Comparison of ENCODE assay signal across 8 cellular contexts in genomic region chr12:66130267-66131066, GRCh38. TPM values are rescaled to one million over a fixed set of nuclear protein-coding genes. Genes with fewer than 3 reads are reported as not detected.
DNase-seq lines count a peak whose midpoint lies in the region; ATAC-seq and TF ChIP-seq lines count a peak whose summit lies in the region.

Gene LLPH (minus strand): TSS chr12:66130750. CDS start chr12:66129106, 1,644 bp downstream.

- H2BK12ac ChIP-seq in H9 (ENCODE audit: insufficient read length, low read depth, low read length), result no peak within 1 kb of the TSS

- in situ Hi-C loops in G401 (cut with HindIII; ENCODE audit: low sequenced_read_pairs), result no loop called here

- H2AK5ac ChIP-seq in H9 (ENCODE audit: insufficient read length, low read length), result no peak within 1 kb of the TSS

- H4K5ac ChIP-seq in H9 (ENCODE audit: insufficient read length, low read depth, low read length), result no peak within 1 kb of the TSS

- no peaks in the 10 kb centered on the region; the same call in 1 of the 2 replicates for H3K27me3 Mint-ChIP-seq in H9 (ENCODE audit: low read depth)

- H3K4me1 Mint-ChIP-seq in H9, result peaks cover 11 to 18% of the 10 kb centered on the region in 2 experiments

- H3K56ac ChIP-seq in H9 (ENCODE audit: insufficient read length, low read depth, low read length), result no peak within 1 kb of the TSS

- no peak within 1 kb of the TSS for H2BK5ac ChIP-seq in H9 (ENCODE audit: insufficient read length, low read length)

- no peak within 1 kb of the TSS for H2BK15ac ChIP-seq in H9 (ENCODE audit: low read depth, low read length)

- no peak for TF ChIP-seq CTCF in H9 (conservative IDR thresholded peaks at IDR 0.05)
- TF ChIP-seq CTCF in gastroesophageal sphincter (IDR thresholded peaks at IDR 0.05), result no peak
- TF ChIP-seq CTCF in neutrophil (IDR thresholded peaks at IDR 0.05), result no peak

- peak within 1 kb of the TSS; percentile 99 for H3K4me2 ChIP-seq in H9 (ENCODE audit: insufficient read depth, insufficient read length, low read length)

- no peaks in the 10 kb centered on the region for H3K9me3 ChIP-seq in H9 (ENCODE audit: control insufficient read depth, low read depth, low read length)
- no peaks in the 10 kb centered on the region for H3K9me3 ChIP-seq in MG63
- H3K9me3 ChIP-seq in SJSA1 (replicated peaks), result no peaks in the 10 kb centered on the region
- H3K9me3 ChIP-seq in gastroesophageal sphincter, result no peaks in the 10 kb centered on the region
- H3K9me3 ChIP-seq in neutrophil, result no peaks in the 10 kb centered on the region

- H3K9ac ChIP-seq in H9 (ENCODE audit: extremely low read depth, insufficient read length, low read length), result peak within 1 kb of the TSS; percentile 77

- no peak within 1 kb of the TSS for H3K27ac ChIP-seq in H9 (ENCODE audit: insufficient read length, low read depth, low read length)
- H3K27ac ChIP-seq in SJSA1, result peak within 1 kb of the TSS; percentile 78
- peak within 1 kb of the TSS in 3 of 4 donors; percentile 68 to 78 (median 75) for H3K27ac ChIP-seq in gastroesophageal sphincter
- peak within 1 kb of the TSS; percentile 89 for H3K27ac ChIP-seq in neutrophil
- H3K27ac ChIP-seq in substantia nigra (ENCODE audit: low read depth, low read length, poor library complexity, severe bottlenecking), result peak within 1 kb of the TSS; percentile 61

- H3K23me2 ChIP-seq in H9 (ENCODE audit: insufficient read length, low read depth, low read length, poor library complexity, severe bottlenecking), result peaks cover 6% of the 10 kb centered on the region

- no peak within 1 kb of the TSS for H2BK20ac ChIP-seq in H9 (ENCODE audit: low read depth, low read length, poor library complexity, severe bottlenecking)

- no peak within 1 kb of the TSS for H4K8ac ChIP-seq in H9 (replicated peaks; ENCODE audit: insufficient read length, low read depth, low read length)

- H3T11ph ChIP-seq in H9 (ENCODE audit: low read length), result no peak within 1 kb of the TSS

- TF ChIP-seq EP300 in gastroesophageal sphincter (IDR thresholded peaks at IDR 0.05), result no peak

- H3K4me1 ChIP-seq in H9 (ENCODE audit: insufficient read depth, low read length) (no peaks in the 10 kb centered on the region), SJSA1 (replicated peaks) (peaks cover 24% of the 10 kb centered on the region), gastroesophageal sphincter (peaks cover 0 to 32% (median 11%) of the 10 kb centered on the region in 3 donors), neutrophil (ENCODE audit: control insufficient read depth in 1 of 2, insufficient read depth in 1 of 2, low read depth in 1 of 2, low read length in 1 of 2) (peaks cover 23 to 33% of the 10 kb centered on the region in 2 experiments)

- no CpG with 5 or more reads among the region's 49 CpGs for WGBS in H9 (ENCODE audit: extremely low coverage, insufficient read length, low lambda C conversion rate)
- WGBS in gastroesophageal sphincter (ENCODE audit: low coverage in 1 of 2), 2 donors, result 0% methylated on average over 6 to 7 of the region's 49 CpGs

- H3K36me3 Mint-ChIP-seq in H9 (ENCODE audit: insufficient read depth in 1 of 3, low read depth in 3 of 3), result peaks cover 29 to 50% (median 49%) of the 10 kb centered on the region in 3 experiments; a peak in 6 of 7 replicates

- peak within 1 kb of the TSS; percentile 89 to 95 for H3K4me3 Mint-ChIP-seq in H9

- peaks cover 29% of the 10 kb centered on the region for H3K36me3 ChIP-seq in MG63
- peaks cover 51% of the 10 kb centered on the region for H3K36me3 ChIP-seq in SJSA1
- H3K36me3 ChIP-seq in gastroesophageal sphincter, result peaks cover 2 to 38% of the 10 kb centered on the region in 2 donors
- peaks cover 27% of the 10 kb centered on the region for H3K36me3 ChIP-seq in neutrophil

- H2AFZ ChIP-seq in H9 (ENCODE audit: low read length), result no peak within 1 kb of the TSS

- TF ChIP-seq POLR2A in gastroesophageal sphincter (IDR thresholded peaks at IDR 0.05), result peak; percentile 42 to 74

- H3K27me3 ChIP-seq in H9 (ENCODE audit: insufficient read depth, low read length) (no peaks in the 10 kb centered on the region), MG63 (no peaks in the 10 kb centered on the region), SJSA1 (replicated peaks) (no peaks in the 10 kb centered on the region), gastroesophageal sphincter (no peaks in the 10 kb centered on the region), neutrophil (no peaks in the 10 kb centered on the region)

- no peaks in the 10 kb centered on the region for H4K20me1 ChIP-seq in H9 (ENCODE audit: control insufficient read depth, insufficient read depth, insufficient read length)

- H3K79me2 ChIP-seq in H9 (ENCODE audit: insufficient read depth, low read length), result peaks cover 8% of the 10 kb centered on the region; the same call in 1 of the 2 replicates

- peak within 1 kb of the TSS; percentile 88 to 99 (median 94) for H3K27ac Mint-ChIP-seq in H9

- no peak within 1 kb of the TSS for H3K23ac ChIP-seq in H9 (ENCODE audit: insufficient read length, low read depth, low read length)

- H3K9me3 Mint-ChIP-seq in H9, result peaks cover 5 to 12% of the 10 kb centered on the region in 2 experiments; a peak in 3 of 5 replicates

- H2BK120ac ChIP-seq in H9 (ENCODE audit: low read depth, low read length, poor library complexity, severe bottlenecking), result no peak within 1 kb of the TSS

- H3K4me3 ChIP-seq in MG63 (peak within 1 kb of the TSS; percentile 99), SJSA1 (peak within 1 kb of the TSS; percentile 70), gastroesophageal sphincter (peak within 1 kb of the TSS; percentile 74 to 84), neutrophil (ENCODE audit: low read depth in 1 of 2, low read length in 1 of 2) (peak within 1 kb of the TSS; percentile 72 to 95)

- H3K18ac ChIP-seq in H9 (ENCODE audit: insufficient read length, low read depth, low read length), result peak within 1 kb of the TSS; percentile 71

- no peak within 1 kb of the TSS for H4K91ac ChIP-seq in H9 (ENCODE audit: insufficient read length, low read depth, low read length)

- peak within 1 kb of the TSS; percentile 75 for H3K14ac ChIP-seq in H9 (ENCODE audit: insufficient read depth, low read length)

- DNase-seq in G401 (ENCODE audit: low spot score) (peak; percentile 91), H9 (peak; percentile 94), MG63 (peak; percentile 90), SJSA1 (ENCODE audit: low read depth in 1 of 2, low spot score in 2 of 2) (peak; percentile 77 to 90), substantia nigra (lab: John Stamatoyannopoulos, UW) (peak in 48 of 49 donors; percentile 15 to 87 (median 75))
- peak; percentile 62 to 85 (median 72) for DNase-seq in activated naive CD4-positive, alpha-beta T cell (lab: John Stamatoyannopoulos, UW)

- ATAC-seq in gastroesophageal sphincter, result peak; percentile 93

- H3K4ac ChIP-seq in H9 (ENCODE audit: low read depth, low read length), result no peak within 1 kb of the TSS

- H3K79me1 ChIP-seq in H9 (ENCODE audit: insufficient read depth, low read depth, low read length, poor library complexity, severe bottlenecking), result no peaks in the 10 kb centered on the region

RNA-seq across cellular contexts. Expression of gene LLPH, which starts in this region (rescaled TPM):
- 9.2 and 36.5 TPM in 2 replicates for total RNA-seq in G401 (2014; rRNA removed; shearing (Covaris generic))
- total RNA-seq in H9 (2021) (29.9 and 33.4 TPM in 2 replicates), gastroesophageal sphincter (10 to 100 TPM in 2 of 4 donors, 1 to 10 TPM in 2; 5.0 to 17.5 (median 9.5) TPM)
- total RNA-seq in MG63 (2014; rRNA removed; shearing (Covaris generic); ENCODE audit: low replicate concordance), result 14.1 and 14.2 TPM in 2 replicates
- total RNA-seq in SJSA1 (2014; rRNA removed; shearing (Covaris generic)), result 22.0 and 31.2 TPM in 2 replicates
